Comparison of ENCODE assay signal across 11 cellular contexts in genomic region chr12:132358241-132359225, GRCh38. TPM values are rescaled to one million over a fixed set of nuclear protein-coding genes. Genes with fewer than 3 reads are reported as not detected.
DNase-seq lines count a peak whose midpoint lies in the region; ATAC-seq, FAIRE-seq and TF ChIP-seq lines count a peak whose summit lies in the region.
"Not testable (repeated sequence)": the region's sequence is repeated elsewhere in the genome, so short reads cannot be mapped to it uniquely, and the experiment has no call there.
"Had no signal": no experiment of that assay in that cellular context is flagged by ENCODE, and none has a peak within 500 bp of the region (broad histone marks: within the 10 kb centered on the region; RNA-seq: fewer than 3 reads in every experiment).

No MANE protein-coding gene starts in this region.

- peak overlapping the region; percentile 65 for H3K18ac ChIP-seq in neuronal stem cell (ENCODE audit: low read length)

- not testable (repeated sequence) for ATAC-seq in Right ventricle myocardium superior (ENCODE audit: poor library complexity); upper lobe of right lung

- peak; percentile 4 for DNase-seq in activated naive CD4-positive, alpha-beta T cell treated with anti-CD3 and anti-CD28 coated beads, Interleukin-2, amount 50 U/mL, for 16 hours
- DNase-seq in dorsolateral prefrontal cortex (peak in 5 of 10 donors; percentile 2 to 36 (median 23)), Right ventricle myocardium superior (peak; percentile 26), kidney (peak; percentile 57), upper lobe of right lung (peak; percentile 50)
- DNase-seq in neuronal stem cell (ENCODE audit: low spot score), result not testable (repeated sequence)

- TF ChIP-seq CTCF in dorsolateral prefrontal cortex (IDR thresholded peaks at IDR 0.05 in 54 of 56, conservative IDR thresholded peaks at IDR 0.05 in 2 of 56; ENCODE audit: low read depth in 1 of 56, partially characterized antibody in 56 of 56); kidney (IDR thresholded peaks at IDR 0.05; ENCODE audit: borderline replicate concordance, extremely low read depth, insufficient read depth); upper lobe of right lung (IDR thresholded peaks at IDR 0.05): not testable (repeated sequence)

- not testable (repeated sequence) for FAIRE-seq in kidney (lab: Jason Lieb, UNC)

- peak overlapping the region; percentile 59 for H2BK15ac ChIP-seq in neuronal stem cell (ENCODE audit: low read length)

- H3K4me1 ChIP-seq in BLaER1 treated with 17β-estradiol and CSF1 and Interleukin-3, amounts not matched to agents 10 nM and 100 nM, result peaks cover 56 to 73% (median 65%) of the 10 kb centered on the region in 10 experiments
- H3K4me1 ChIP-seq in kidney (ENCODE audit: control insufficient read depth in 1 of 2, insufficient read depth in 1 of 2, low read depth in 1 of 2, low read length in 2 of 2); neuronal stem cell (ENCODE audit: control insufficient read depth in 2 of 2, insufficient read depth in 1 of 2, low read depth in 1 of 2, low read length in 2 of 2); upper lobe of right lung: not testable (repeated sequence)

- H3K9ac ChIP-seq in BLaER1 treated with 17β-estradiol and CSF1 and Interleukin-3, amounts not matched to agents 10 nM and 100 nM; kidney (ENCODE audit: low read length in 2 of 2): not testable (repeated sequence)
- peak overlapping the region; percentile 15 for H3K9ac ChIP-seq in neuronal stem cell (ENCODE audit: low read depth, low read length, poor library complexity)

- not testable (repeated sequence) for H3K36me3 ChIP-seq in BLaER1 treated with 17β-estradiol and CSF1 and Interleukin-3, amounts not matched to agents 10 nM and 100 nM; kidney (ENCODE audit: control insufficient read depth in 1 of 2, insufficient read depth in 2 of 2, low read length in 2 of 2); neuronal stem cell (replicated peaks in 1 of 2; ENCODE audit: control insufficient read depth in 2 of 2, insufficient read depth in 2 of 2, low read length in 2 of 2); upper lobe of right lung

- not testable (repeated sequence) for H3K14ac ChIP-seq in neuronal stem cell (ENCODE audit: low read length)

- not testable (repeated sequence) for H2AFZ ChIP-seq in neuronal stem cell (ENCODE audit: low read length)

- not testable (repeated sequence) for H2BK12ac ChIP-seq in neuronal stem cell (ENCODE audit: low read length)

- H3K23ac ChIP-seq in neuronal stem cell (ENCODE audit: low read depth, low read length, poor library complexity), result peak overlapping the region; percentile 25

- H3K79me1 ChIP-seq in neuronal stem cell (ENCODE audit: low read depth, low read length), result not testable (repeated sequence)

- peaks cover 5 to 45% (median 27%) of the 10 kb centered on the region in 11 experiments; a peak in 20 of 22 replicates for H3K27me3 ChIP-seq in BLaER1 treated with 17β-estradiol and CSF1 and Interleukin-3, amounts not matched to agents 10 nM and 100 nM
- H3K27me3 ChIP-seq in dorsolateral prefrontal cortex (peaks cover 0 to 15% (median 0%) of the 10 kb centered on the region in 45 donors), neuronal stem cell (ENCODE audit: control insufficient read depth in 3 of 3, insufficient read depth in 3 of 3, low read depth in 1 of 3, low read length in 3 of 3) (peaks cover 0 to 18% (median 5%) of the 10 kb centered on the region in 3 experiments), upper lobe of right lung (peaks cover 20% of the 10 kb centered on the region)

- not testable (repeated sequence) for H4K91ac ChIP-seq in neuronal stem cell (ENCODE audit: low read depth, low read length, poor library complexity)

- H4K8ac ChIP-seq in neuronal stem cell (ENCODE audit: low read depth, low read length), result not testable (repeated sequence)

- H3K9me3 ChIP-seq in BLaER1 treated with 17β-estradiol and CSF1 and Interleukin-3, amounts not matched to agents 10 nM and 100 nM (replicated peaks in 1 of 11), result peaks cover 0 to 15% (median 0%) of the 10 kb centered on the region in 11 experiments; a peak in 7 of 22 replicates
- not testable (repeated sequence) for H3K9me3 ChIP-seq in kidney (ENCODE audit: control insufficient read depth in 1 of 2, low read length in 2 of 2); neuronal stem cell (replicated peaks in 1 of 2; ENCODE audit: control insufficient read depth in 2 of 2, insufficient read depth in 1 of 2, low read depth in 1 of 2, low read length in 2 of 2); upper lobe of right lung

- no CpG with 5 or more reads among the region's 57 CpGs for WGBS in neuronal stem cell (ENCODE audit: extremely low coverage in 2 of 2, insufficient read length in 2 of 2, insufficient replicate concordance in 1 of 2), 2 donors

- peak overlapping the region in 6 of 11 experiments; percentile 84 to 94 (median 88); a peak in 8 of 22 replicates for H3K4me2 ChIP-seq in BLaER1 treated with 17β-estradiol and CSF1 and Interleukin-3, amounts not matched to agents 10 nM and 100 nM
- H3K4me2 ChIP-seq in neuronal stem cell (ENCODE audit: insufficient read depth, low read length, poor library complexity, severe bottlenecking), result not testable (repeated sequence)

- H3K4me3 ChIP-seq in BLaER1 treated with 17β-estradiol and CSF1 and Interleukin-3, amounts not matched to agents 10 nM and 100 nM; dorsolateral prefrontal cortex; kidney (ENCODE audit: low read length in 2 of 2); upper lobe of right lung: not testable (repeated sequence)
- H3K4me3 ChIP-seq in neuronal stem cell (ENCODE audit: low read length in 2 of 2), result peak overlapping the region in 1 of 2 donors; percentile 67

- peaks cover 0 to 42% (median 0%) of the 10 kb centered on the region in 11 experiments; a peak in 7 of 22 replicates for H4K20me1 ChIP-seq in BLaER1 treated with 17β-estradiol and CSF1 and Interleukin-3, amounts not matched to agents 10 nM and 100 nM

- H2BK5ac ChIP-seq in neuronal stem cell (ENCODE audit: low read length), result peak overlapping the region; percentile 68

- peak overlapping the region; percentile 15 for H2AK5ac ChIP-seq in neuronal stem cell (ENCODE audit: low read depth, low read length)

- peak overlapping the region in 2 of 11 experiments; percentile 52 to 53; a peak in 4 of 22 replicates for H3K27ac ChIP-seq in BLaER1 treated with 17β-estradiol and CSF1 and Interleukin-3, amounts not matched to agents 10 nM and 100 nM
- peak overlapping the region in 35 of 59 donors; percentile 5 to 86 (median 60) for H3K27ac ChIP-seq in dorsolateral prefrontal cortex
- H3K27ac ChIP-seq in kidney (ENCODE audit: low read depth in 2 of 2, low read length in 2 of 2); neuronal stem cell (replicated peaks; ENCODE audit: low read length); upper lobe of right lung: not testable (repeated sequence)

- H2BK120ac ChIP-seq in neuronal stem cell (ENCODE audit: low read depth, low read length), result not testable (repeated sequence)

- intact Hi-C loops in dorsolateral prefrontal cortex (cut with DNase I); Right ventricle myocardium superior (cut with DNase I); kidney (cut with DNase I); upper lobe of right lung (cut with DNase I): not testable (repeated sequence)

- H3K4ac ChIP-seq in neuronal stem cell (ENCODE audit: low read length), result not testable (repeated sequence)

RNA-seq across cellular contexts. Expression of gene GALNT9, which starts 29.1 kb away (rescaled TPM):
- 100 to 1,000 TPM in 37 of 120 experiments, 10 to 100 TPM in 83; 22.8 to 134 (median 90.1) TPM for total RNA-seq in dorsolateral prefrontal cortex
- total RNA-seq in Right ventricle myocardium superior, result not detected
- 20.7 TPM for total RNA-seq in kidney
- 4.8 TPM for polyA plus RNA-seq in kidney (ENCODE audit: insufficient read depth, low read depth, low replicate concordance)
- polyA plus RNA-seq in neuronal stem cell (2013, experiment 1 of 2), result 0.13 TPM
- polyA plus RNA-seq in neuronal stem cell (2013, experiment 2 of 2), result 0.14 TPM
- 1.6 TPM for total RNA-seq in upper lobe of right lung
- total RNA-seq: GM12878 had no signal
- polyA plus RNA-seq: AG04450; CD8-positive, alpha-beta memory T cell; HepG2 had no signal
